ENCODE assay signal across 8 cellular contexts in the genomic region with DNA sequence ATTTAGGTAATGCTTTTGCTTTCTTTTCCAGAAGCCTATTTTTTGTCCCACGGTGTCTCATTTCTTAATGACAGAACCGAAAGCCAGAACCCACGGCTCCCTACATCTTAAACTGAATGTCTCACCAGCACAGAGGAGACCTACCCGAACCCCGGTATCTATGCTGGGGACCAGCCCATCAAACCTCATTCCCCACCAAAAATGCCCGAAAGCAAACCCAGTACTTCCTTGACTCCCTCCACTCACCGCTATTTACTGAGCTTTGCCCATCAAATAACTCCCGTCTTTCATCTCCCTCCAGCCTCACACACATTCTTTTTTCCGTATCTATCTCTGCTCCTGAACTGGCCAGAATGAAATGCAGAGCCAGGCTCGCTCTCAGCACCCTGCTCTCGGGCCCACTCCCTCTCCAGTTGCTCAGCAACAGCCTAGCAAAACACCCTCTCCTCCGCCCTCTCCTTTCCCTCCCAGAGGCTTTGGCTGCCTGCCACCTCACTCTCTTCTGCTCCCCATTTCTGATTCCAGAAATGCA. TPM values are rescaled to one million over a fixed set of nuclear protein-coding genes. Genes with fewer than 3 reads are reported as not detected.
A peak's percentile ranks its signal among the peaks of the same experiment; 100 is the strongest.
DNase-seq lines count a peak whose midpoint lies in the region; TF ChIP-seq lines count a peak whose summit lies in the region.

No MANE protein-coding gene starts in this region.

- peak; percentile 78 for DNase-seq in AG08395 (ENCODE audit: low spot score)
- peak; percentile 66 for DNase-seq in HEK293T (ENCODE audit: extremely low spot score)
- DNase-seq in OCI-M1 (lab: John Stamatoyannopoulos, UW): peak; percentile 83
- DNase-seq in chondrocyte (ENCODE audit: low spot score): no peak
- DNase-seq in islet precursor cell: peak; percentile 89
- no peak for DNase-seq in GOT3 (lab: John Stamatoyannopoulos, UW)
- DNase-seq in mesenteric fat pad (ENCODE audit: low spot score): no peak

- peak overlapping the region; percentile 95 for H3K27ac Mint-ChIP-seq in chondrocyte (ENCODE audit: unreplicated experiment)

- H3K27ac ChIP-seq in skin epidermis: peak overlapping the region in 19 of 21 experiments; percentile 22 to 82 (median 52)

- H3K9me3 Mint-ChIP-seq in chondrocyte (ENCODE audit: low read depth): no peaks in the 10 kb centered on the region

- H3K4me1 Mint-ChIP-seq in chondrocyte (ENCODE audit: low read depth): peaks cover 80% of the 10 kb centered on the region

- TF ChIP-seq CTCF in chondrocyte (IDR thresholded peaks at IDR 0.05): no peak

- POLR2A ChIA-PET in HEK293T (lab: Yijun Ruan, JAX): interaction anchor here (1.4 kb wide), 1 partner anchor 193 kb away, joined by 5 read pairs; a partner anchor contains a TSS

- CTCF ChIA-PET in HEK293T (lab: Yijun Ruan, JAX): no interaction called here

- H3K4me3 ChIP-seq in skin epidermis: peak overlapping the region in 5 of 7 experiments; percentile 1 to 54 (median 28)

- peak overlapping the region; percentile 76 for H3K4me3 Mint-ChIP-seq in chondrocyte (ENCODE audit: unreplicated experiment)

- H3K36me3 Mint-ChIP-seq in chondrocyte (ENCODE audit: low read depth): peaks cover 6% of the 10 kb centered on the region

- H3K27me3 Mint-ChIP-seq in chondrocyte (ENCODE audit: low read depth): no peaks in the 10 kb centered on the region

TF ChIP-seq in HEK293T, 16 proteins besides CTCF, POLR2A, EP300 and RAD21:
- no peak for TF ChIP-seq SP1 (IDR thresholded peaks at IDR 0.05)
- TF ChIP-seq, protein P1, sequence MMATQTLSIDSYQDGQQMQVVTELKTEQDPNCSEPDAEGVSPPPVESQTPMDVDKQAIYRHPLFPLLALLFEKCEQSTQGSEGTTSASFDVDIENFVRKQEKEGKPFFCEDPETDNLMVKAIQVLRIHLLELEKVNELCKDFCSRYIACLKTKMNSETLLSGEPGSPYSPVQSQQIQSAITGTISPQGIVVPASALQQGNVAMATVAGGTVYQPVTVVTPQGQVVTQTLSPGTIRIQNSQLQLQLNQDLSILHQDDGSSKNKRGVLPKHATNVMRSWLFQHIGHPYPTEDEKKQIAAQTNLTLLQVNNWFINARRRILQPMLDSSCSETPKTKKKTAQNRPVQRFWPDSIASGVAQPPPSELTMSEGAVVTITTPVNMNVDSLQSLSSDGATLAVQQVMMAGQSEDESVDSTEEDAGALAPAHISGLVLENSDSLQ (IDR thresholded peaks at IDR 0.05): no peak
- TF ChIP-seq FOXM1 (IDR thresholded peaks at IDR 0.05; ENCODE audit: borderline replicate concordance): no peak
- no peak for TF ChIP-seq ZNF384 (IDR thresholded peaks at IDR 0.05)
- TF ChIP-seq FOXA1 (IDR thresholded peaks at IDR 0.05): no peak
- TF ChIP-seq ARNT (IDR thresholded peaks at IDR 0.05): no peak
- no peak for TF ChIP-seq BHLHE40 (IDR thresholded peaks at IDR 0.05; ENCODE audit: borderline replicate concordance)
- no peak for TF ChIP-seq L3MBTL2 (conservative IDR thresholded peaks at IDR 0.05)
- no peak for TF ChIP-seq LEF1 (IDR thresholded peaks at IDR 0.05; ENCODE audit: borderline replicate concordance)
- TF ChIP-seq NFRKB (IDR thresholded peaks at IDR 0.05): no peak
- TF ChIP-seq ELF4 (IDR thresholded peaks at IDR 0.05): no peak
- TF ChIP-seq HDGF (IDR thresholded peaks at IDR 0.05; ENCODE audit: borderline replicate concordance): no peak
- no peak for TF ChIP-seq CTBP1 (IDR thresholded peaks at IDR 0.05; ENCODE audit: borderline replicate concordance)
- no peak for TF ChIP-seq TARDBP (IDR thresholded peaks at IDR 0.05)
TF ChIP-seq in HEK293T: peak in this region for 0.

RNA-seq across cellular contexts. Expression of a gene that starts 4.1 kb away (rescaled TPM):
- total RNA-seq in chondrocyte: 403 to 502 TPM (median 500 TPM) in 3 replicates
- total RNA-seq in mesenteric fat pad: 497 TPM

RNA-seq across cellular contexts. Expression of a gene that starts 58.1 kb away (rescaled TPM):
- total RNA-seq in chondrocyte: 1,045 to 1,857 TPM (median 1,848 TPM) in 3 replicates
- total RNA-seq in mesenteric fat pad: 59.9 TPM

Comparison
In these comparisons a context has a peak if more than half of its experiments do, and no peak if none do; other contexts are left out.
1. DNase-seq: peak in AG08395 (single experiment), HEK293T (single experiment), OCI-M1 (single experiment) and islet precursor cell (single experiment); none in chondrocyte (single experiment), GOT3 (single experiment) and mesenteric fat pad (single experiment).
2. RNA of a gene that starts 58.1 kb away (total RNA-seq): 1,045 to 1,857 TPM in chondrocyte; 59.9 TPM in mesenteric fat pad (single experiment); every median in the first group is over 10 times any median in the second.